1 cellular context compared by ENCODE assay signal in genomic region chr7:150481955-150482354, GRCh38.
TF ChIP-seq lines count a peak whose summit lies in the region.

No MANE protein-coding gene starts in this region.

TF ChIP-seq in K562, 482 proteins besides CTCF, POLR2A, EP300 and RAD21:
- TF ChIP-seq TFE3 (CRISPR knock-in tag; IDR thresholded peaks at IDR 0.05), result peak; percentile 83
- TF ChIP-seq RAD51 (IDR thresholded peaks at IDR 0.05; ENCODE audit: borderline replicate concordance, low read depth), result peak; percentile 39; the same call in 1 of the 2 replicates
- TF ChIP-seq MBD1 (CRISPR knock-in tag; IDR thresholded peaks at IDR 0.05), result no peak
- TF ChIP-seq USF2 (CRISPR knock-in tag; IDR thresholded peaks at IDR 0.05), result 0 out of 2 replicates have a peak, but pooled peaks have one; percentile 3
